ENCODE assay signal across 9 cellular contexts in the genomic region with DNA sequence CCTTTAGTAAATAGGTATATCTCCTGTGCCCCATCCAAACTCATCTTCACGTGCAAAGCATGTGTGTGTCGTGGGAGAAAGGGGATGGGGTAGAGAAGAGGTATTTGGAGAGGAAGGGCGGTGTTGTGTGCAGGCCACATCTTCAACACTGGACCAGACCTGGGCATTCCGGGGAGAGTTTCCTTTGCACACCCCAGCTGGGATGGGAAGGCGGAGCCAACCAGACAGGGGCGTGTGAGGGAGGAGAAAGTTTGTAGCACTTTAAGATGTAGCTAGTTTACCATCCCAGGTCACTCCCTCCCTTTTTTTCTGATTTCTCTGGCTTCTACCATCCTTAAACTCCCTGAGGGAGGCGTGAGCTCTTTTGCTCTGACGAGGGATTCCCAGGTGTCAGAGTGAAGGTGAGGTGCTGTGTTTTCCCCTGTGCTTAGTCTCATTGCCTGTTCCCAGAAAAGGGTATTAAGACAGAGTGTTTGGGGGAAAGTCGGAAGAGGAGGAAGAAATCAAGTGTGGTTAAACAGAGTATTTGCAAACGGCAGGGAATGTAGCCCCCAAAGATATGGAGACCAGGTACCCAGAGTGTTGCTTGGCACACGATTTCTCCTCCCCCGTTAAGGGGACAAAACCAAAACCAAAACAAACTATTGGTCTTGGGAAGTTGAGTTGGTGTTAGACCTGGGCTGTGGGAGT. TPM values are rescaled to one million over a fixed set of nuclear protein-coding genes. Genes with fewer than 3 reads are reported as not detected.
A peak's percentile ranks its signal among the peaks of the same experiment; 100 is the strongest.
DNase-seq lines count a peak whose midpoint lies in the region; ATAC-seq and TF ChIP-seq lines count a peak whose summit lies in the region.
"Had no signal": no experiment of that assay in that cellular context is flagged by ENCODE, and none has a peak within 500 bp of the region (broad histone marks: within the 10 kb centered on the region; RNA-seq: fewer than 3 reads in every experiment).

No MANE protein-coding gene starts in this region.

- H3K9me2 ChIP-seq in Karpas-422 (replicated peaks; ENCODE audit: insufficient read depth, low read length) = no peaks in the 10 kb centered on the region

- DNase-seq in ELF-1 (ENCODE audit: low read depth, low spot score) (peak; percentile 54), Karpas-422 (no peak), epithelial cell of prostate (ENCODE audit: low read depth, low spot score) (no peak), posterior cingulate gyrus (peak in 6 of 10 donors; percentile 13 to 80 (median 54)), T-helper 1 cell (no peak), HFFc6 (no peak)
- DNase-seq: activated CD4-positive, CD25-positive, alpha-beta regulatory T cell treated with anti-CD3 and anti-CD28 coated beads, Interleukin-2, amount 50 U/mL, for 72 hours had no signal

- H3K9me3 Mint-ChIP-seq in HFFc6 = no peaks in the 10 kb centered on the region

- intact Hi-C loops in posterior cingulate gyrus (cut with DNase I) = loop anchor here (10.0 kb wide), 1 partner anchor 212 kb away; no protein-coding TSS in a partner anchor

- no peaks in the 10 kb centered on the region for H3K79me2 ChIP-seq in Karpas-422 (ENCODE audit: low read length)

- H3K9ac ChIP-seq in Karpas-422 (ENCODE audit: low read length) = no peak overlapping the region

- no peaks in the 10 kb centered on the region for H3K36me3 ChIP-seq in Karpas-422 (ENCODE audit: insufficient read depth, low read length)

- H3K4me1 ChIP-seq in Karpas-422 (ENCODE audit: low read length) = peaks cover 35% of the 10 kb centered on the region

- peak overlapping the region; percentile 39 for H3K4me2 ChIP-seq in Karpas-422 (ENCODE audit: low read depth, low read length, poor library complexity, severe bottlenecking)

- no peaks in the 10 kb centered on the region for H4K20me1 ChIP-seq in Karpas-422 (ENCODE audit: insufficient read depth, low read depth, low read length)

- H3K9me3 ChIP-seq in Karpas-422 (ENCODE audit: low read length) = no peaks in the 10 kb centered on the region

- no peak overlapping the region; the same call in 1 of the 2 replicates for H3K4me3 ChIP-seq in Karpas-422 (ENCODE audit: low read length)

- H3K27ac Mint-ChIP-seq in HFFc6 = no peak overlapping the region

- no peaks in the 10 kb centered on the region; the same call in none of the 2 replicates for H3K4me1 Mint-ChIP-seq in HFFc6 (ENCODE audit: low read depth)

- H3K27ac ChIP-seq in Karpas-422 (ENCODE audit: low read length) = no peak overlapping the region
- H3K27ac ChIP-seq in epithelial cell of prostate = peak overlapping the region; percentile 87

- no peaks in the 10 kb centered on the region for H3K27me3 ChIP-seq in Karpas-422 (ENCODE audit: low read length)

- H3K36me3 Mint-ChIP-seq in HFFc6 (ENCODE audit: low read depth) = no peaks in the 10 kb centered on the region

- no peak overlapping the region for H2AFZ ChIP-seq in Karpas-422 (ENCODE audit: low read length)

- ATAC-seq in GM19023 (IDR thresholded peaks at IDR 0.05; ENCODE audit: unreplicated experiment) = no peak
- no peak for ATAC-seq in HG02870 (IDR thresholded peaks at IDR 0.05; ENCODE audit: unreplicated experiment)

- no peak for TF ChIP-seq CTCF in HFFc6 (IDR thresholded peaks at IDR 0.05)

- no peak overlapping the region for H3K4me3 Mint-ChIP-seq in HFFc6

- H3K27me3 Mint-ChIP-seq in HFFc6 (ENCODE audit: insufficient read depth) = peaks cover 7% of the 10 kb centered on the region

RNA-seq across cellular contexts. Expression of a gene that starts 1.6 kb away (rescaled TPM):
- total RNA-seq in Karpas-422 (2014; rRNA removed; shearing (Covaris generic); ENCODE audit: low replicate concordance) = 3.4 and 5.4 TPM in 2 replicates
- total RNA-seq in HFFc6 (2021; fragmentation: NEBNext Ultra II Directional; extraction: Animal tissue kit (Norgen Biotek cat#: 25700)) = under 1 TPM; 0.03 to 0.40 (median 0.09) TPM

Comparison
In these comparisons a context has a peak if more than half of its experiments do, and no peak if none do; other contexts are left out.
1. DNase-seq: peak in ELF-1 (single experiment) and posterior cingulate gyrus (6 of 10); none in Karpas-422 (single experiment), epithelial cell of prostate (single experiment), T-helper 1 cell (0 of 5) and HFFc6 (single experiment).